ENCODE assay signal across 9 cellular contexts in genomic region chr20:50690979-50691584, GRCh38. TPM values are rescaled to one million over a fixed set of nuclear protein-coding genes. Genes with fewer than 3 reads are reported as not detected.
A peak's percentile ranks its signal among the peaks of the same experiment; 100 is the strongest.
DNase-seq lines count a peak whose midpoint lies in the region; ATAC-seq and TF ChIP-seq lines count a peak whose summit lies in the region.
"Had no signal": no experiment of that assay in that cellular context is flagged by ENCODE, and none has a peak within 500 bp of the region (broad histone marks: within the 10 kb centered on the region; RNA-seq: fewer than 3 reads in every experiment).

TSS of gene RIPOR3 (minus strand) at chr20:50691542. CDS start at chr20:50691128, 414 bp downstream.

- peak; percentile 13 to 30 for ATAC-seq in gastrocnemius medialis
- ATAC-seq in GM21360 (IDR thresholded peaks at IDR 0.05; ENCODE audit: unreplicated experiment), result no peak
- no peak for ATAC-seq in GM18517 (IDR thresholded peaks at IDR 0.05; ENCODE audit: unreplicated experiment)

- no peak within 1 kb of the TSS for H3K56ac ChIP-seq in H9 (ENCODE audit: insufficient read length, low read depth, low read length)

- WGBS in H9 (ENCODE audit: extremely low coverage, insufficient read length, low lambda C conversion rate), result no CpG with 5 or more reads among the region's 32 CpGs
- WGBS in iPS DF 6.9 (ENCODE audit: insufficient coverage, insufficient read length), result no CpG with 5 or more reads among the region's 32 CpGs

- no peak within 1 kb of the TSS for H3K27ac ChIP-seq in H9 (ENCODE audit: insufficient read length, low read depth, low read length)
- no peak within 1 kb of the TSS for H3K27ac ChIP-seq in iPS DF 6.9 (ENCODE audit: low read length)
- H3K27ac ChIP-seq in gastrocnemius medialis, result peak within 1 kb of the TSS; percentile 49 to 78 (median 74)

- peaks cover 22% of the 10 kb centered on the region for H3K27me3 Mint-ChIP-seq in H9 (ENCODE audit: low read depth)

- H2BK5ac ChIP-seq in H9 (ENCODE audit: insufficient read length, low read length), result no peak within 1 kb of the TSS

- H3K14ac ChIP-seq in H9 (ENCODE audit: insufficient read depth, low read length), result peak within 1 kb of the TSS; percentile 16

- H3K4me3 ChIP-seq in adipocyte (ENCODE audit: low read length) (peak within 1 kb of the TSS; percentile 83), iPS DF 6.9 (ENCODE audit: low read length) (peak within 1 kb of the TSS; percentile 28; the same call in 1 of the 2 replicates), gastrocnemius medialis (peak within 1 kb of the TSS; percentile 51 to 57 (median 52))

- peak within 1 kb of the TSS; percentile 93 for H3K4me2 ChIP-seq in H9 (ENCODE audit: insufficient read depth, insufficient read length, low read length)

- H4K91ac ChIP-seq in H9 (ENCODE audit: insufficient read length, low read depth, low read length), result no peak within 1 kb of the TSS

- in situ Hi-C loops in gastrocnemius medialis (cut with MboI; ENCODE audit: low sequenced_read_pairs in 4 of 4), result no loop called here

- TF ChIP-seq CTCF in H9 (conservative IDR thresholded peaks at IDR 0.05) (no peak), gastrocnemius medialis (IDR thresholded peaks at IDR 0.05 in 4 of 5, conservative IDR thresholded peaks at IDR 0.05 in 1 of 5) (no peak)

- no peak within 1 kb of the TSS for H3K4ac ChIP-seq in H9 (ENCODE audit: low read depth, low read length)

- DNase-seq in H9 (peak; percentile 63), adipocyte (ENCODE audit: low read depth) (peak; percentile 72), iPS DF 6.9 (ENCODE audit: low read depth, low spot score) (no peak), gastrocnemius medialis (peak; percentile 20 to 25), SKM-1 (lab: John Stamatoyannopoulos, UW; ENCODE audit: unreplicated experiment) (no peak), SIG-M5 (lab: John Stamatoyannopoulos, UW) (no peak)
- DNase-seq: activated B cell treated with CpG ODN at 0.5 μM for 24 hours had no signal

- H3K36me3 ChIP-seq in adipocyte (ENCODE audit: control insufficient read depth, insufficient read depth, low read length, severe bottlenecking), result peaks cover 5% of the 10 kb centered on the region
- H3K36me3 ChIP-seq in iPS DF 6.9 (ENCODE audit: control insufficient read depth, insufficient read depth, low read length), result no peaks in the 10 kb centered on the region
- no peaks in the 10 kb centered on the region for H3K36me3 ChIP-seq in gastrocnemius medialis

- no peak within 1 kb of the TSS for H2AK5ac ChIP-seq in H9 (ENCODE audit: insufficient read length, low read length)

- no peaks in the 10 kb centered on the region for H3K79me1 ChIP-seq in H9 (ENCODE audit: insufficient read depth, low read depth, low read length, poor library complexity, severe bottlenecking)

- no peak within 1 kb of the TSS for H2BK15ac ChIP-seq in H9 (ENCODE audit: low read depth, low read length)

- peak within 1 kb of the TSS in 2 of 3 experiments; percentile 20 to 77; a peak in 3 of 7 replicates for H3K27ac Mint-ChIP-seq in H9
- H3K27ac Mint-ChIP-seq: activated B cell treated with CpG ODN at 0.5 μM for 24 hours had no signal

- peak within 1 kb of the TSS; percentile 63 to 82 for H3K4me3 Mint-ChIP-seq in H9
- H3K4me3 Mint-ChIP-seq: activated B cell treated with CpG ODN at 0.5 μM for 24 hours had no signal

- H2BK120ac ChIP-seq in H9 (ENCODE audit: low read depth, low read length, poor library complexity, severe bottlenecking), result no peak within 1 kb of the TSS

- no peaks in the 10 kb centered on the region for H3K9me3 ChIP-seq in H9 (ENCODE audit: control insufficient read depth, low read depth, low read length)
- H3K9me3 ChIP-seq in adipocyte (ENCODE audit: control insufficient read depth, low read length), result no peaks in the 10 kb centered on the region
- H3K9me3 ChIP-seq in iPS DF 6.9 (ENCODE audit: control insufficient read depth, insufficient read depth, low read length), result no peaks in the 10 kb centered on the region
- H3K9me3 ChIP-seq in gastrocnemius medialis, result no peaks in the 10 kb centered on the region

- H3K9me3 Mint-ChIP-seq in H9, result no peaks in the 10 kb centered on the region
- H3K9me3 Mint-ChIP-seq: activated B cell treated with CpG ODN at 0.5 μM for 24 hours had no signal

- H3K27me3 ChIP-seq in H9 (ENCODE audit: insufficient read depth, low read length), result no peaks in the 10 kb centered on the region
- H3K27me3 ChIP-seq in adipocyte (replicated peaks; ENCODE audit: control insufficient read depth, insufficient read depth, low read length), result no peaks in the 10 kb centered on the region
- H3K27me3 ChIP-seq in iPS DF 6.9 (ENCODE audit: control insufficient read depth, insufficient read depth, low read length), result no peaks in the 10 kb centered on the region
- H3K27me3 ChIP-seq in gastrocnemius medialis, result no peaks in the 10 kb centered on the region

- H2BK20ac ChIP-seq in H9 (ENCODE audit: low read depth, low read length, poor library complexity, severe bottlenecking), result no peak within 1 kb of the TSS

- no peak within 1 kb of the TSS for H2AFZ ChIP-seq in H9 (ENCODE audit: low read length)

- H3K23ac ChIP-seq in H9 (ENCODE audit: insufficient read length, low read depth, low read length), result no peak within 1 kb of the TSS

- peak in 1 of 2 donors; percentile 9 for TF ChIP-seq POLR2A in gastrocnemius medialis (IDR thresholded peaks at IDR 0.05)

- no peak within 1 kb of the TSS for H4K5ac ChIP-seq in H9 (ENCODE audit: insufficient read length, low read depth, low read length)

- H3K9ac ChIP-seq in H9 (ENCODE audit: extremely low read depth, insufficient read length, low read length) (no peak within 1 kb of the TSS), adipocyte (ENCODE audit: low read length) (peak within 1 kb of the TSS; percentile 87)

- H3K79me2 ChIP-seq in H9 (ENCODE audit: insufficient read depth, low read length), result no peaks in the 10 kb centered on the region

- H3K4me1 Mint-ChIP-seq in H9, result peaks cover 31 to 48% of the 10 kb centered on the region in 2 experiments

- H4K20me1 ChIP-seq in H9 (ENCODE audit: control insufficient read depth, insufficient read depth, insufficient read length), result no peaks in the 10 kb centered on the region

- H2BK12ac ChIP-seq in H9 (ENCODE audit: insufficient read length, low read depth, low read length), result no peak within 1 kb of the TSS

- peak within 1 kb of the TSS; percentile 47 for H3K18ac ChIP-seq in H9 (ENCODE audit: insufficient read length, low read depth, low read length)

- H3K4me1 ChIP-seq in H9 (ENCODE audit: insufficient read depth, low read length), result peaks cover 3% of the 10 kb centered on the region; the same call in 1 of the 2 replicates
- peaks cover 62% of the 10 kb centered on the region for H3K4me1 ChIP-seq in adipocyte (ENCODE audit: control insufficient read depth, insufficient read depth, low read length)
- H3K4me1 ChIP-seq in iPS DF 6.9 (ENCODE audit: control insufficient read depth, insufficient read depth, low read length), result peaks cover 6% of the 10 kb centered on the region
- peaks cover 12 to 17% of the 10 kb centered on the region in 2 donors for H3K4me1 ChIP-seq in gastrocnemius medialis

- H3K36me3 Mint-ChIP-seq in H9 (ENCODE audit: insufficient read depth in 1 of 3, low read depth in 3 of 3), result no peaks in the 10 kb centered on the region

- H3T11ph ChIP-seq in H9 (ENCODE audit: low read length), result no peak within 1 kb of the TSS

- no peak within 1 kb of the TSS for H4K8ac ChIP-seq in H9 (replicated peaks; ENCODE audit: insufficient read length, low read depth, low read length)

- H3K23me2 ChIP-seq in H9 (ENCODE audit: insufficient read length, low read depth, low read length, poor library complexity, severe bottlenecking), result peaks cover 21% of the 10 kb centered on the region

- intact Hi-C loops in gastrocnemius medialis (cut with DNase I; ENCODE audit: low total_unique reads), result no loop called here

RNA-seq across cellular contexts. Expression of gene RIPOR3, which starts in this region (rescaled TPM):
- total RNA-seq in H9 (2021) (0.46 and 0.48 TPM in 2 replicates), gastrocnemius medialis (10 to 100 TPM in 1 of 4 donors, 1 to 10 TPM in 3; 5.3 to 12.5 (median 8.2) TPM)
- total RNA-seq: activated B cell treated with CpG ODN at 0.5 μM for 24 hours had no signal

Comparison
In these comparisons a context has a peak if more than half of its experiments do, and no peak if none do; other contexts are left out.
1. Peak in DNase-seq and H3K4me2 ChIP-seq in H9; RNA of the gene not detected or under 1 TPM.
2. DNase-seq: peak in adipocyte (single experiment) and gastrocnemius medialis (2 of 2); none in iPS DF 6.9 (single experiment), SKM-1 (single experiment) and SIG-M5 (single experiment).
3. H3K27ac ChIP-seq: peak in gastrocnemius medialis (4 of 4); none in H9 (single experiment) and iPS DF 6.9 (single experiment).
4. H3K4me3 ChIP-seq: peak in every context shown above with its lines; median percentile 83 in adipocyte; 52 in gastrocnemius medialis; 28 in iPS DF 6.9.
5. ATAC-seq: peak in gastrocnemius medialis (2 of 2); none in GM21360 (single experiment) and GM18517 (single experiment).